ENCODE assay signal across 9 cellular contexts in the genomic region with DNA sequence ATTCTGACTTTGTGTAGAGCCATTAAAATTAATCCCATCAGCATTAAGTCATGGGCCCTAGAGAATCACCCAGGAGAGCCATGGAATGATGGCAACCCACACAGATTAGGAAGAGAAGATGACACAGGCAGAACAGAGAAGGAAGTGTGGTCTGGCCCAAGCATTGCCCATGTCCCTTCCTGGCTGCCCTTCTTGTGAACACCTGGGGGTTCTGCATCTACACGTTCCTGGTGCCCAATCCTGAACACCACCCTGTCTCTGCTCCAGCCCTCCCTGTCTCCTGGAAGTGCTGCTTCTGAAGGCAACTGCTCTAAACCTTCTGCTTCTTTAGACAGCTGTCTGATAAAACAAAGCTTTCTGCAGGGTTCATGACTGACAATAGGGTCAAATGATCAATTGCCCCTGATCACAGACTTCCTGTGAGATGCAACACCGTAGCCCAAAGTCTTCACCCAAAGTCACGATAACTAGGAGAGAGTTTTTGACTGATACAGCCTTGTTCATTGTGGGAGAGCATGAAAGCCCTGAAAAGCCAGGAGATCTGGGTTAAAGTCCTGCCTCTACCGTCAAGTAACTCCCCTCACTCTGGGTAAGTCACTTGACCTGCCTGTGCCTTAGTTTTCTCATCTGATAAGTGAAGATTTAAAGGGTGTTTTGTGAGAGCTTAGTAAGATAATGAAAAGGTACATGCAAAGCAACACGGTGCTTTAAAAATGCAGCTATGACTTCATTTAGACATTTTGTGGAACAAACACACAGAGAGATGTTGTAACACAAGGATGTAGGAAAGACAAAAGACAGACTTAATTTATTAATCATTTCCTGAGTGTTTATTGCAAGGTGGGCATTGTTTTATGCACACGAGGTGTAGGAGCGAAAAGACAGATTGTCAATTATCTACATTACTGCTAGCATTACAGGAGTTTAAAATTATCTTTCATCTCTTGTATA.
DNase-seq lines count a peak whose midpoint lies in the region; ATAC-seq and TF ChIP-seq lines count a peak whose summit lies in the region.
"Had no signal": no experiment of that assay in that cellular context is flagged by ENCODE, and none has a peak within 500 bp of the region (broad histone marks: within the 10 kb centered on the region; RNA-seq: fewer than 3 reads in every experiment).

No MANE protein-coding gene starts in this region.

- BruUV-seq in OCI-LY7 (replicated peaks; lab: Mats Ljungman, UMichigan), result no TSS peak

- H3K27ac ChIP-seq in left ventricle myocardium inferior (replicated peaks) (peak overlapping the region; percentile 79), right cardiac atrium (ENCODE audit: low read length) (no peak overlapping the region), mesenchymal stem cell (ENCODE audit: low read length, poor library complexity, severe bottlenecking) (peak overlapping the region; percentile 99), OCI-LY7 (ENCODE audit: low read depth, low read length, poor library complexity, severe bottlenecking) (no peak overlapping the region), sigmoid colon (peak overlapping the region in 2 of 4 donors; percentile 84 to 89)

- 74% methylated on average over 7 of the region's 7 CpGs for WGBS in right cardiac atrium
- 66% methylated on average over 5 of the region's 7 CpGs for WGBS in mesenchymal stem cell
- 80 to 87% methylated on average over 7 of the region's 7 CpGs for WGBS in sigmoid colon, 2 donors

- H3K4me3 ChIP-seq in left ventricle myocardium inferior, result no peak overlapping the region
- H3K4me3 ChIP-seq in right cardiac atrium (ENCODE audit: low read length), result no peak overlapping the region
- H3K4me3 ChIP-seq in mesenchymal stem cell (ENCODE audit: insufficient read depth in 1 of 2, low read depth in 1 of 2, low read length in 2 of 2), result peak overlapping the region in 1 of 2 experiments; percentile 81
- no peak overlapping the region for H3K4me3 ChIP-seq in OCI-LY7 (ENCODE audit: low read depth, low read length, poor library complexity, severe bottlenecking)
- H3K4me3 ChIP-seq in sigmoid colon, result no peak overlapping the region

- peak overlapping the region; percentile 1 for H2BK120ac ChIP-seq in mesenchymal stem cell (ENCODE audit: low read depth, low read length)

- intact Hi-C loops in left ventricle myocardium inferior (cut with micrococcal nuclease) (no loop called here), right cardiac atrium (cut with DNase I) (no loop called here), OCI-LY7 (cut with micrococcal nuclease; ENCODE audit: unreplicated experiment) (no loop called here), sigmoid colon (cut with DNase I) (loop anchor here (10.0 kb wide), 1 partner anchor 292 kb away; a partner anchor contains a TSS)

- H3K23ac ChIP-seq in mesenchymal stem cell (ENCODE audit: low read length in 2 of 2), result no peak overlapping the region

- H3K4me3 Mint-ChIP-seq in chondrocyte (ENCODE audit: unreplicated experiment), result no peak overlapping the region
- H3K4me3 Mint-ChIP-seq in stimulated activated naive B cell treated with anti-CD40 and anti-IgM and Interleukin-4, amounts not matched to agents 10 μg/mL and 1 μg/mL and 100 μg/mL, for 72 hours, result no peak overlapping the region

- peak overlapping the region; percentile 70 for H2BK15ac ChIP-seq in mesenchymal stem cell (ENCODE audit: low read depth, poor library complexity, severe bottlenecking)

- H3K9ac ChIP-seq in mesenchymal stem cell (ENCODE audit: low read length), result peak overlapping the region; percentile 98

- CTCF ChIA-PET in OCI-LY7 (lab: Charles Lee; ENCODE audit: unreplicated experiment), result no interaction called here

- H3K9me3 Mint-ChIP-seq in chondrocyte (ENCODE audit: low read depth), result peaks cover 13% of the 10 kb centered on the region
- H3K9me3 Mint-ChIP-seq in stimulated activated naive B cell treated with anti-CD40 and anti-IgM and Interleukin-4, amounts not matched to agents 10 μg/mL and 1 μg/mL and 100 μg/mL, for 72 hours, result no peaks in the 10 kb centered on the region

- DNase-seq in left ventricle myocardium inferior (no peak), right cardiac atrium (no peak), chondrocyte (ENCODE audit: low spot score) (no peak), mesenchymal stem cell (peak; percentile 58), OCI-LY7 (ENCODE audit: low spot score) (no peak), NCI-H748 treated with DMSO at 0.1 percent for 48 hours (lab: John Stamatoyannopoulos, UW) (no peak), sigmoid colon (no peak)
- DNase-seq in stimulated activated naive B cell treated with anti-CD40 and anti-IgM and Interleukin-4, amounts not matched to agents 10 μg/mL and 1 μg/mL and 100 μg/mL, for 72 hours, result no peak

- peak overlapping the region; percentile 35 to 92 for H3K4ac ChIP-seq in mesenchymal stem cell (ENCODE audit: low read depth in 1 of 2, low read length in 2 of 2)

- peak overlapping the region; percentile 98 for H2BK12ac ChIP-seq in mesenchymal stem cell (ENCODE audit: low read length in 2 of 2)

- no peaks in the 10 kb centered on the region for H4K20me1 ChIP-seq in OCI-LY7 (ENCODE audit: insufficient read depth, low read length)

- POLR2A ChIA-PET in OCI-LY7 (lab: Charles Lee), result interaction anchor here (0.6 kb wide), 1 partner anchor 317 kb away, joined by 3 read pairs; no protein-coding TSS in a partner anchor

- no peaks in the 10 kb centered on the region for H3K9me2 ChIP-seq in OCI-LY7 (ENCODE audit: insufficient read depth, low read length)

- peak overlapping the region; percentile 93 for H4K8ac ChIP-seq in mesenchymal stem cell (ENCODE audit: low read length)

- H2BK5ac ChIP-seq in mesenchymal stem cell (ENCODE audit: low read depth, low read length, poor library complexity, severe bottlenecking), result peak overlapping the region; percentile 0

- H3K9me3 ChIP-seq in left ventricle myocardium inferior (replicated peaks) (no peaks in the 10 kb centered on the region), right cardiac atrium (ENCODE audit: control insufficient read depth, low read length) (no peaks in the 10 kb centered on the region), mesenchymal stem cell (ENCODE audit: control insufficient read depth, low read length) (no peaks in the 10 kb centered on the region), OCI-LY7 (ENCODE audit: low read length) (no peaks in the 10 kb centered on the region), sigmoid colon (no peaks in the 10 kb centered on the region)
- H3K9me3 ChIP-seq: ascending aorta had no signal

- no peaks in the 10 kb centered on the region for H3K27me3 Mint-ChIP-seq in chondrocyte (ENCODE audit: low read depth)
- peaks cover 14 to 15% of the 10 kb centered on the region in 2 donors for H3K27me3 Mint-ChIP-seq in stimulated activated naive B cell treated with anti-CD40 and anti-IgM and Interleukin-4, amounts not matched to agents 10 μg/mL and 1 μg/mL and 100 μg/mL, for 72 hours

- peak overlapping the region; percentile 96 for H2AK5ac ChIP-seq in mesenchymal stem cell (ENCODE audit: low read length, severe bottlenecking)

- TF ChIP-seq POLR2A in sigmoid colon (IDR thresholded peaks at IDR 0.05), result no peak

- H3K4me2 ChIP-seq in mesenchymal stem cell (ENCODE audit: low read length, poor library complexity, severe bottlenecking), result no peak overlapping the region
- no peak overlapping the region for H3K4me2 ChIP-seq in OCI-LY7 (ENCODE audit: low read length)

- H3K27me3 ChIP-seq in left ventricle myocardium inferior (ENCODE audit: low read depth) (no peaks in the 10 kb centered on the region), right cardiac atrium (ENCODE audit: control insufficient read depth, insufficient read depth) (no peaks in the 10 kb centered on the region), mesenchymal stem cell (ENCODE audit: control insufficient read depth in 1 of 2, insufficient read depth in 1 of 2, low read length in 2 of 2) (no peaks in the 10 kb centered on the region), sigmoid colon (no peaks in the 10 kb centered on the region)
- H3K27me3 ChIP-seq: ascending aorta had no signal

- H4K91ac ChIP-seq in mesenchymal stem cell (ENCODE audit: low read length), result peak overlapping the region; percentile 92

- no peaks in the 10 kb centered on the region for H3K79me2 ChIP-seq in OCI-LY7 (ENCODE audit: insufficient read depth, low read depth, low read length)

- no peak for TF ChIP-seq CTCF in left ventricle myocardium inferior (IDR thresholded peaks at IDR 0.05; ENCODE audit: borderline replicate concordance)
- no peak for TF ChIP-seq CTCF in chondrocyte (IDR thresholded peaks at IDR 0.05)
- TF ChIP-seq CTCF in OCI-LY7 (conservative IDR thresholded peaks at IDR 0.05; ENCODE audit: low read length), result no peak
- TF ChIP-seq CTCF in sigmoid colon (IDR thresholded peaks at IDR 0.05), result no peak

- ATAC-seq in right cardiac atrium, result no peak
- ATAC-seq in stimulated activated naive B cell treated with anti-CD40 and anti-IgM and Interleukin-4, amounts not matched to agents 10 μg/mL and 1 μg/mL and 100 μg/mL, for 72 hours (replicated peaks), result no peak

- H2AFZ ChIP-seq in mesenchymal stem cell (ENCODE audit: low read depth, low read length) (peak overlapping the region; percentile 66), OCI-LY7 (ENCODE audit: low read length) (no peak overlapping the region)

- H3K14ac ChIP-seq in mesenchymal stem cell (ENCODE audit: low read length in 2 of 2), result peak overlapping the region in 1 of 2 experiments; percentile 57

- TF ChIP-seq EP300 in sigmoid colon (IDR thresholded peaks at IDR 0.05), result no peak

- H3K4me1 ChIP-seq in left ventricle myocardium inferior, result peaks cover 24% of the 10 kb centered on the region
- H3K4me1 ChIP-seq in right cardiac atrium (ENCODE audit: control insufficient read depth, insufficient read depth, low read length), result no peaks in the 10 kb centered on the region
- peaks cover 7% of the 10 kb centered on the region for H3K4me1 ChIP-seq in mesenchymal stem cell (ENCODE audit: control insufficient read depth, insufficient read depth, low read depth, low read length)
- no peaks in the 10 kb centered on the region for H3K4me1 ChIP-seq in OCI-LY7 (ENCODE audit: insufficient read depth, low read length, poor library complexity, severe bottlenecking)
- H3K4me1 ChIP-seq in sigmoid colon, result peaks cover 0 to 37% (median 29%) of the 10 kb centered on the region in 4 donors

- peak overlapping the region; percentile 31 to 91 for H3K18ac ChIP-seq in mesenchymal stem cell (ENCODE audit: low read depth in 1 of 2, low read length in 2 of 2)

- H3K27ac Mint-ChIP-seq in chondrocyte (ENCODE audit: unreplicated experiment), result peak overlapping the region; percentile 99
- H3K27ac Mint-ChIP-seq in stimulated activated naive B cell treated with anti-CD40 and anti-IgM and Interleukin-4, amounts not matched to agents 10 μg/mL and 1 μg/mL and 100 μg/mL, for 72 hours, result no peak overlapping the region

- H3K4me1 Mint-ChIP-seq in chondrocyte (ENCODE audit: low read depth), result peaks cover 56% of the 10 kb centered on the region
- H3K4me1 Mint-ChIP-seq in stimulated activated naive B cell treated with anti-CD40 and anti-IgM and Interleukin-4, amounts not matched to agents 10 μg/mL and 1 μg/mL and 100 μg/mL, for 72 hours, result peaks cover 5 to 9% of the 10 kb centered on the region in 2 donors

- H3K36me3 ChIP-seq in left ventricle myocardium inferior (no peaks in the 10 kb centered on the region), mesenchymal stem cell (ENCODE audit: control insufficient read depth in 1 of 2, insufficient read depth in 2 of 2, low read depth in 1 of 2, low read length in 2 of 2) (peaks cover 0 to 27% of the 10 kb centered on the region in 2 experiments), OCI-LY7 (ENCODE audit: insufficient read depth, low read length) (no peaks in the 10 kb centered on the region), sigmoid colon (no peaks in the 10 kb centered on the region)
- H3K36me3 ChIP-seq: ascending aorta had no signal

- no peaks in the 10 kb centered on the region for H3K36me3 Mint-ChIP-seq in chondrocyte (ENCODE audit: low read depth)
- no peaks in the 10 kb centered on the region for H3K36me3 Mint-ChIP-seq in stimulated activated naive B cell treated with anti-CD40 and anti-IgM and Interleukin-4, amounts not matched to agents 10 μg/mL and 1 μg/mL and 100 μg/mL, for 72 hours

- no peaks in the 10 kb centered on the region for H3K79me1 ChIP-seq in mesenchymal stem cell (replicated peaks; ENCODE audit: low read length, poor library complexity, severe bottlenecking)

Comparison
In these comparisons a context has a peak if more than half of its experiments do, and no peak if none do; other contexts are left out.
1. H3K27ac ChIP-seq: peak in left ventricle myocardium inferior (single experiment) and mesenchymal stem cell (single experiment); none in right cardiac atrium (single experiment) and OCI-LY7 (single experiment).